Comparison of ENCODE assay signal across 19 cellular contexts in the genomic region with DNA sequence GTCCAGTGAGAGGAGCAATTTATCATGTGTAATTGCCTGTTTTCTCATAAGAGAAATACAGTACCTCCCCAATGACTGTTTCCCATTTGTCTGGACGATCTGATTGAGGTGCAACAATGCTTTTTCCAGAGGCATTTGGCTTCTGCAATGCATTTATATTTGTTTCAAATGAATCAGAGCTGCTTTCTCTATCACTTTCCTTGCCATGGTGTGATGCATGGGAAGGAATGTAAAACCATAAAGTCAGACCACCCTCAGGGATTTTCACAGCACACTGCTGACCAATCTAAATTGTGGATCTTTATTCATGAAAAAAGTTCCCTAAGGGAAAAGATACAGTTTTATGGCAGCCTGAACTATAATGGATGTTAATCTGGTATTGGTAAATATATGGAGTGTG.
"Had no signal": no experiment of that assay in that cellular context is flagged by ENCODE, and none has a peak within 500 bp of the region (broad histone marks: within the 10 kb centered on the region; RNA-seq: fewer than 3 reads in every experiment).

No MANE protein-coding gene starts in this region.

- H3K4me1 ChIP-seq: left lung, pancreas, suprapubic skin had no signal

- DNase-seq: activated CD4-positive, alpha-beta T cell treated with anti-CD3 and anti-CD28 coated beads for 1 hour; activated CD4-positive, alpha-beta T cell treated with anti-CD3 and anti-CD28 coated beads, Interleukin-2, amount 50 U/mL, for 48 hours; activated naive CD4-positive, alpha-beta T cell treated with anti-CD3 and anti-CD28 coated beads for 36 hours; cerebellar nuclear complex; effector memory CD8-positive, alpha-beta T cell; left lung; naive thymus-derived CD8-positive, alpha-beta T cell; pancreas; retina; stimulated activated CD4-positive, alpha-beta T cell treated with anti-CD3 and anti-CD28 coated beads, Interleukin-4, amount 100 ng/mL, for 24 hours; stimulated activated CD8-positive, alpha-beta memory T cell treated with anti-CD3 and anti-CD28 coated beads, Interleukin-4, amount 100 ng/mL, for 48 hours; stimulated activated naive CD8-positive, alpha-beta T cell treated with anti-CD3 and anti-CD28 coated beads, Interleukin-15, Interleukin-2, amounts not matched to agents 100 U/mL and 50 U/mL, for 24 hours; T-helper 1 cell; trophoblast cell had no signal

- H3K4me3 ChIP-seq: hepatocyte, left lung, pancreas, SK-N-MC, skin epidermis, suprapubic skin had no signal

- H2AFZ ChIP-seq: hepatocyte had no signal

- H3K27me3 ChIP-seq: hepatocyte, left lung, pancreas, suprapubic skin had no signal

- H3K36me3 ChIP-seq: left lung, pancreas, suprapubic skin had no signal

- H3K4me2 ChIP-seq: hepatocyte had no signal

- ATAC-seq: effector memory CD8-positive, alpha-beta T cell; left lung; naive thymus-derived CD8-positive, alpha-beta T cell; pancreas; stimulated activated naive CD8-positive, alpha-beta T cell treated with anti-CD3 and anti-CD28 coated beads, Interleukin-15, Interleukin-2, amounts not matched to agents 100 U/mL and 50 U/mL, for 24 hours had no signal

- H3K27ac ChIP-seq: hepatocyte, left lung, pancreas, SK-N-MC, skin epidermis, suprapubic skin, VCaP had no signal

- H3K79me2 ChIP-seq: hepatocyte had no signal

- H3K9me3 ChIP-seq: left lung, suprapubic skin had no signal
